In the genomic region with DNA sequence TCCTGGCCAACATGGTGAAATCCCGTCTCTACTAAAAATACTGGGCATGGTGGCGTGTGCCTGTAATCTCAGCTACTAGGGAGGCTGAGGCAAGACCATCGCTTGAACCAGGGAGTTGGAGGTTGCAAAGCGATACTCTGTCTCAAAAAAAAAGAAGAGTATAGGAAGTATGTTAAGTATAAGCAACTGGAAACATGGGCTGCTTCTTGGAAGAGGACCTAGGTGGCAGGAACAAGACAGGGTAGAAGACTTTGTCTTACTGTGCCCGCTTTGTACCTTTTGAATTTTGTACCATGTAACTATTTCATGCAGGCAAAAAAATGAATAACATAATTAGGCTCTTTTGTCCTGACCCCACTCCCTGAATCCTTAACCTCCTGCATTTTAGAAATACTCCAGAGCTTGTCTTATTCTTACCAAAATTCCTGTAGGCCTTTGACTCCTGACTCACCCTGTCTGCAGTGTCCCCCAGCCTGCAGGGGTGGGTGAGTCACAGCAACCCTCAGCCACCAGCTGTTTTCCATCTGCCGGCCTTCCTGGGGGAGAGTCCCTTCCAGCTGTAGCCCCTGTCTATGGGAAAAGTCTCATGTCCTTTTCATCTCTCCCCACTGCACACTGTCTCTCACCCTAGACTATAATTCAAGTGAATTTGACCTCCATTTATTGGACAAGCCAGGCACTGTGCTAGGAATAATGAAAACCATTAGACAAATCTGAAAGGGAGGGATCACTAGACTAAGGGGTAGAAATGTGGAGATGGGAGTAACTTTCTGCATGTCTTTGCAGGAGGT, we compare ENCODE assay signal across 8 cellular contexts. TPM values are rescaled to one million over a fixed set of nuclear protein-coding genes. Genes with fewer than 3 reads are reported as not detected.
DNase-seq lines count a peak whose midpoint lies in the region; ATAC-seq and TF ChIP-seq lines count a peak whose summit lies in the region.

No MANE protein-coding gene starts in this region.

- peak overlapping the region; percentile 29; the same call in 1 of the 2 replicates for H3K27ac ChIP-seq in HUES64 (ENCODE audit: low read depth, low read length)

- no peak for ATAC-seq in naive thymus-derived CD8-positive, alpha-beta T cell
- ATAC-seq in GM19324 (IDR thresholded peaks at IDR 0.05; ENCODE audit: low FRiP score, unreplicated experiment): no peak

- no peaks in the 10 kb centered on the region for H3K36me3 ChIP-seq in HUES64 (ENCODE audit: insufficient read depth, low read length)

- WGBS in HUES64: 80% methylated on average over 6 of the region's 6 CpGs

- H3K4me3 Mint-ChIP-seq in naive thymus-derived CD8-positive, alpha-beta T cell: no peak overlapping the region

- peaks cover 18% of the 10 kb centered on the region for H3K4me1 ChIP-seq in HUES64 (ENCODE audit: insufficient read depth, low read length)

- no peaks in the 10 kb centered on the region for H3K27me3 Mint-ChIP-seq in naive thymus-derived CD8-positive, alpha-beta T cell

- no peaks in the 10 kb centered on the region for H3K36me3 Mint-ChIP-seq in naive thymus-derived CD8-positive, alpha-beta T cell

- H3K9me3 ChIP-seq in HUES64 (ENCODE audit: insufficient read depth, low read depth, low read length): no peaks in the 10 kb centered on the region

- DNase-seq in CD1c-positive myeloid dendritic cell (ENCODE audit: extremely low spot score) (peak; percentile 37), choroid plexus epithelial cell (ENCODE audit: low read depth) (peak; percentile 94), T-helper 9 cell (no peak), NOMO-1 treated with DMSO at 0.1 percent for 48 hours (lab: John Stamatoyannopoulos, UW; ENCODE audit: unreplicated experiment) (no peak), cerebellar nuclear complex (lab: John Stamatoyannopoulos, UW) (no peak)
- no peak for DNase-seq in naive thymus-derived CD8-positive, alpha-beta T cell

- H3K27ac Mint-ChIP-seq in naive thymus-derived CD8-positive, alpha-beta T cell: peak overlapping the region in 7 of 10 donors; percentile 3 to 69 (median 40)

- no peaks in the 10 kb centered on the region for H3K9me3 Mint-ChIP-seq in naive thymus-derived CD8-positive, alpha-beta T cell

- no peak overlapping the region for H3K9ac ChIP-seq in HUES64 (ENCODE audit: low read depth, low read length)

- TF ChIP-seq CTCF in choroid plexus epithelial cell (conservative IDR thresholded peaks at IDR 0.05; ENCODE audit: low read depth, low read length): no peak

- H3K4me1 Mint-ChIP-seq in naive thymus-derived CD8-positive, alpha-beta T cell: peaks cover 12 to 59% (median 40%) of the 10 kb centered on the region in 4 donors

- POLR2A ChIA-PET in naive thymus-derived CD8-positive, alpha-beta T cell (lab: Charles Lee): interaction anchor here (0.6 kb wide), 1 partner anchor 11 kb away, joined by 4 read pairs; no protein-coding TSS in a partner anchor

- no peak overlapping the region for H3K4me3 ChIP-seq in HUES64 (ENCODE audit: low read length)
- no peak overlapping the region for H3K4me3 ChIP-seq in choroid plexus epithelial cell (ENCODE audit: low read depth, low read length)

- no peaks in the 10 kb centered on the region for H3K27me3 ChIP-seq in HUES64 (ENCODE audit: insufficient read depth, low read length)

RNA-seq across cellular contexts. Expression of gene TXN2, which starts 41.8 kb away (rescaled TPM):
- 50.6 TPM for polyA plus RNA-seq in HUES64 (2013, experiment 1 of 2)
- 59.2 TPM for polyA plus RNA-seq in HUES64 (2013, experiment 2 of 2)
- 10 to 100 TPM; 40.8 to 43.4 TPM for total RNA-seq in naive thymus-derived CD8-positive, alpha-beta T cell
- 100 to 1,000 TPM; 145 to 158 (median 157) TPM for polyA plus RNA-seq in naive thymus-derived CD8-positive, alpha-beta T cell

RNA-seq across cellular contexts. Expression of gene MYH9, which starts 51.9 kb away (rescaled TPM):
- polyA plus RNA-seq in HUES64 (2013, experiment 1 of 2): 117 TPM
- 121 TPM for polyA plus RNA-seq in HUES64 (2013, experiment 2 of 2)
- total RNA-seq in naive thymus-derived CD8-positive, alpha-beta T cell: 100 to 1,000 TPM; 711 to 718 TPM
- polyA plus RNA-seq in naive thymus-derived CD8-positive, alpha-beta T cell: 100 to 1,000 TPM in 2 of 3 donors, 10 to 100 TPM in 1; 51.2 to 389 (median 105) TPM

Comparison
In these comparisons a context has a peak if more than half of its experiments do, and no peak if none do; other contexts are left out.
1. DNase-seq: peak in CD1c-positive myeloid dendritic cell (single experiment) and choroid plexus epithelial cell (single experiment); none in naive thymus-derived CD8-positive, alpha-beta T cell (0 of 10), T-helper 9 cell (single experiment), NOMO-1 treated with DMSO at 0.1 percent for 48 hours (single experiment) and cerebellar nuclear complex (0 of 2).